ENCODE assay signal across 16 cellular contexts in the genomic region with DNA sequence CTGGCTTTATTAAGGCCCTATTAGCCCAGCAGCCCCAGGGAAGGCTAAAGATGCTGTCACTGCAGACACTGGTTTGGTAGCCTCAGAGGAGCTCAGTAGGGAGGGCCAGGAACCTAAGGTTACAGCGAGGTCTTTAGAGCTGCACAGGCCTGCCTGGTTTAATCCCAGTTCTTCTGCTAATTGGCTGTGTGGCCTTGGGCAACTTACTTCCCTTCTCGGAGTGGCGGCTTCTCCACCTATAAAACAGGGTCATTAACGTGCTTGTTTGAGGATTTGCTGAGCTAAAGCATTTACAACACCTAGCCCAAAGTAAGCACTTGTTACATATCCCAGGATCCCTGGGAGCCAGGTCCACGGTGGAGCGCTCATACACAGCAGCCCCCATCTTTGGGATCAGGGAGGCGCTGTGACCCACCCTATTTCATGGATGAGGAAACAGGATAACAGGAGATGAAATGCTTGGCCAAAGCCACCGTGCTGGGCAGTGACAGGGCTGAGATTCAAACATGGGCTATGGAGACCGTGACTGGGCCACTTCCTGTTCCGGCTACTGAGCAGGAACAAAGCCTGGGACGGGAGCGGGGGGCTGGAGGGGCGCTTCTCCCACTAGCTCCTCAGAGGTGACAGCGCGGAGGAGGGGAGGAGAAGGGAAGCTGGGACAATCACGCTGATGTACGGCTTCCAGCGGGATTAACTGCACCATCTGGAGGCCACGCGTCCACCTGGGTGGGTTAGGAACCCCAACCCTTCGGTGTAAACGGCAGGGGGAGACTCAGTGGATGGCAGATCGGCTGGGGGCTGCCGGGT.
DNase-seq lines count a peak whose midpoint lies in the region; ATAC-seq, FAIRE-seq and TF ChIP-seq lines count a peak whose summit lies in the region.
"Had no signal": no experiment of that assay in that cellular context is flagged by ENCODE, and none has a peak within 500 bp of the region (broad histone marks: within the 10 kb centered on the region; RNA-seq: fewer than 3 reads in every experiment).

No MANE protein-coding gene starts in this region.

- H3K36me3 Mint-ChIP-seq in activated T-cell treated with anti-CD3 and anti-CD28 coated beads, Interleukin-2, amount 50 U/mL, for 4 hours (ENCODE audit: insufficient read depth): no peaks in the 10 kb centered on the region
- no peaks in the 10 kb centered on the region for H3K36me3 Mint-ChIP-seq in type B pancreatic cell
- no peaks in the 10 kb centered on the region for H3K36me3 Mint-ChIP-seq in activated CD8-positive, alpha-beta memory T cell treated with anti-CD3 and anti-CD28 coated beads, Interleukin-2, amount 10 ng/mL, durations not matched to agents 7 days and 5 days
- H3K36me3 Mint-ChIP-seq: naive B cell had no signal

- CTCF ChIA-PET in Panc1 (lab: Charles Lee): interaction anchor here (0.5 kb wide), 1 partner anchor 237 kb away, joined by 3 read pairs; no protein-coding TSS in a partner anchor
- CTCF ChIA-PET in HepG2 (lab: Yijun Ruan, JAX; ENCODE audit: low intra/inter-chr PET ratio, low total read pairs): no interaction called here
- CTCF ChIA-PET in activated CD8-positive, alpha-beta memory T cell treated with anti-CD3 and anti-CD28 coated beads, Interleukin-2, amount 10 ng/mL, durations not matched to agents 7 days and 5 days (lab: Charles Lee): no interaction called here

- no peak for DNase-seq in activated T-cell treated with anti-CD3 and anti-CD28 coated beads, Interleukin-2, amount 50 U/mL, for 4 hours
- no peak for DNase-seq in activated T-cell treated with anti-CD3 and anti-CD28 coated beads, Interleukin-2, amount 50 U/mL, for 1 hour
- DNase-seq in Panc1 (ENCODE audit: low read depth, low spot score) (no peak), HepG2 (ENCODE audit: low spot score) (no peak), type B pancreatic cell (ENCODE audit: extremely low spot score, unreplicated experiment) (no peak), NCI-H2196 (lab: John Stamatoyannopoulos, UW; ENCODE audit: unreplicated experiment) (no peak)
- no peak for DNase-seq in activated CD8-positive, alpha-beta memory T cell treated with anti-CD3 and anti-CD28 coated beads, Interleukin-2, amount 10 ng/mL, durations not matched to agents 7 days and 5 days
- DNase-seq: ACHN; DMS 273 treated with DMSO at 0.1 percent for 48 hours; naive B cell; NCI-H2081 treated with DMSO at 0.1 percent for 48 hours; stimulated activated CD4-positive, alpha-beta T cell treated with anti-CD3 and anti-CD28 coated beads, Interleukin-4, amount 100 ng/mL, for 1 hour; T1000 had no signal

- TF ChIP-seq CTCF in Panc1 (IDR thresholded peaks at IDR 0.05): no peak
- no peak for TF ChIP-seq CTCF in HepG2 (CRISPR knock-in tag; IDR thresholded peaks at IDR 0.05)
- no peak for TF ChIP-seq CTCF in type B pancreatic cell (conservative IDR thresholded peaks at IDR 0.05)

- H3K4me2 ChIP-seq in HepG2 (ENCODE audit: low read depth, low read length): no peak overlapping the region

- no peak for TF ChIP-seq POLR2A in HepG2 (IDR thresholded peaks at IDR 0.05; ENCODE audit: insufficient read depth in 1 of 2, low read depth in 2 of 2, low read length in 2 of 2)

- H4K20me1 ChIP-seq in HepG2 (ENCODE audit: insufficient read depth, low read length): no peaks in the 10 kb centered on the region

- peaks cover 4% of the 10 kb centered on the region for H3K4me1 Mint-ChIP-seq in activated T-cell treated with anti-CD3 and anti-CD28 coated beads, Interleukin-2, amount 50 U/mL, for 4 hours (ENCODE audit: low read depth)
- peaks cover 32% of the 10 kb centered on the region for H3K4me1 Mint-ChIP-seq in type B pancreatic cell (ENCODE audit: unreplicated experiment)
- H3K4me1 Mint-ChIP-seq in activated CD8-positive, alpha-beta memory T cell treated with anti-CD3 and anti-CD28 coated beads, Interleukin-2, amount 10 ng/mL, durations not matched to agents 7 days and 5 days: peaks cover 4% of the 10 kb centered on the region

- no peaks in the 10 kb centered on the region for H3K79me2 ChIP-seq in HepG2 (ENCODE audit: insufficient read depth, low read length)

- no peak for TF ChIP-seq RAD21 in HepG2 (CRISPR knock-in tag; IDR thresholded peaks at IDR 0.05)

- H3K4me3 ChIP-seq in Panc1 (ENCODE audit: low read depth in 2 of 2, low read length in 2 of 2) (no peak overlapping the region), HepG2 (replicated peaks in 1 of 3; ENCODE audit: insufficient read depth in 1 of 3, low read depth in 2 of 3, low read length in 3 of 3) (no peak overlapping the region)
- H3K4me3 ChIP-seq: right lobe of liver had no signal

- POLR2A ChIA-PET in Panc1 (lab: Charles Lee) (no interaction called here), HepG2 (lab: Yijun Ruan, JAX) (no interaction called here)

- intact Hi-C loops in Panc1 (cut with micrococcal nuclease; ENCODE audit: unreplicated experiment) (no loop called here), HepG2 (cut with micrococcal nuclease; ENCODE audit: unreplicated experiment) (no loop called here)

- no peak for ATAC-seq in activated T-cell treated with anti-CD3 and anti-CD28 coated beads, Interleukin-2, amount 50 U/mL, for 4 hours
- ATAC-seq in Panc1: no peak
- ATAC-seq in HepG2: no peak
- ATAC-seq in HG03139 (IDR thresholded peaks at IDR 0.05; ENCODE audit: unreplicated experiment): no peak
- ATAC-seq in activated CD8-positive, alpha-beta memory T cell treated with anti-CD3 and anti-CD28 coated beads, Interleukin-2, amount 10 ng/mL, durations not matched to agents 7 days and 5 days: no peak
- ATAC-seq: right lobe of liver had no signal

- in situ Hi-C loops in Panc1 (cut with HindIII; ENCODE audit: low pct_unique_long_range_greater_than_20kb, low sequenced_read_pairs) (no loop called here), HepG2 (cut with HindIII; ENCODE audit: extremely low pct_ligation_motif_present, low pct_unique_long_range_greater_than_20kb) (no loop called here)

- BruUV-seq in Panc1 (replicated peaks; lab: Mats Ljungman, UMichigan) (no TSS peak), HepG2 (replicated peaks; lab: Mats Ljungman, UMichigan) (no TSS peak)

- H3K4me3 Mint-ChIP-seq in activated T-cell treated with anti-CD3 and anti-CD28 coated beads, Interleukin-2, amount 50 U/mL, for 4 hours: peak overlapping the region; percentile 32
- H3K4me3 Mint-ChIP-seq in type B pancreatic cell: peak overlapping the region; percentile 53
- no peak overlapping the region for H3K4me3 Mint-ChIP-seq in activated CD8-positive, alpha-beta memory T cell treated with anti-CD3 and anti-CD28 coated beads, Interleukin-2, amount 10 ng/mL, durations not matched to agents 7 days and 5 days

- no peaks in the 10 kb centered on the region for H3K9me3 Mint-ChIP-seq in activated T-cell treated with anti-CD3 and anti-CD28 coated beads, Interleukin-2, amount 50 U/mL, for 4 hours
- no peaks in the 10 kb centered on the region for H3K9me3 Mint-ChIP-seq in type B pancreatic cell
- H3K9me3 Mint-ChIP-seq in activated CD8-positive, alpha-beta memory T cell treated with anti-CD3 and anti-CD28 coated beads, Interleukin-2, amount 10 ng/mL, durations not matched to agents 7 days and 5 days (ENCODE audit: low read depth): no peaks in the 10 kb centered on the region
- H3K9me3 Mint-ChIP-seq: naive B cell had no signal

- H3K4me1 ChIP-seq in Panc1 (ENCODE audit: control insufficient read depth, insufficient read depth, low read length) (peaks cover 22% of the 10 kb centered on the region), HepG2 (ENCODE audit: insufficient read depth, low read length) (peaks cover 84% of the 10 kb centered on the region)

- H3K27ac ChIP-seq in Panc1 (ENCODE audit: low read length): peak overlapping the region; percentile 54
- H3K27ac ChIP-seq in HepG2 (ENCODE audit: extremely low read length, insufficient read depth, low read length): peak overlapping the region; percentile 100
- H3K27ac ChIP-seq: right lobe of liver had no signal

- peaks cover 36% of the 10 kb centered on the region for H3K27me3 Mint-ChIP-seq in activated T-cell treated with anti-CD3 and anti-CD28 coated beads, Interleukin-2, amount 50 U/mL, for 4 hours (ENCODE audit: low read depth)
- H3K27me3 Mint-ChIP-seq in type B pancreatic cell: no peaks in the 10 kb centered on the region
- peaks cover 18% of the 10 kb centered on the region for H3K27me3 Mint-ChIP-seq in activated CD8-positive, alpha-beta memory T cell treated with anti-CD3 and anti-CD28 coated beads, Interleukin-2, amount 10 ng/mL, durations not matched to agents 7 days and 5 days

- FAIRE-seq in HepG2 (lab: Jason Lieb, UNC): no peak
- FAIRE-seq: keratinocyte had no signal

- H3K36me3 ChIP-seq in Panc1 (ENCODE audit: control insufficient read depth, insufficient read depth, low read length): no peaks in the 10 kb centered on the region
- H3K36me3 ChIP-seq in HepG2 (replicated peaks in 1 of 2; ENCODE audit: control insufficient read depth in 1 of 2, insufficient read depth in 2 of 2, low read length in 2 of 2): no peaks in the 10 kb centered on the region
- H3K36me3 ChIP-seq: right lobe of liver had no signal

- 98% methylated on average over 20 of the region's 24 CpGs for WGBS in HepG2 (ENCODE audit: low lambda C conversion rate)

- H3K9ac ChIP-seq in HepG2 (ENCODE audit: insufficient read depth, low read depth, low read length): no peak overlapping the region

- H3K27ac Mint-ChIP-seq in type B pancreatic cell: peak overlapping the region; percentile 87
- H3K27ac Mint-ChIP-seq in activated CD8-positive, alpha-beta memory T cell treated with anti-CD3 and anti-CD28 coated beads, Interleukin-2, amount 10 ng/mL, durations not matched to agents 7 days and 5 days: no peak overlapping the region

- no peak overlapping the region for H2AFZ ChIP-seq in HepG2 (ENCODE audit: low read length)

- TF ChIP-seq EP300 in HepG2 (IDR thresholded peaks at IDR 0.05; ENCODE audit: low read depth in 2 of 2, low read length in 2 of 2) (no peak), HepG2 (CRISPR knock-in tag; IDR thresholded peaks at IDR 0.05; ENCODE audit: borderline replicate concordance) (no peak)

- H3K27me3 ChIP-seq in Panc1 (ENCODE audit: control insufficient read depth, insufficient read depth, low read length) (no peaks in the 10 kb centered on the region), HepG2 (ENCODE audit: control insufficient read depth in 1 of 2, insufficient read depth in 2 of 2, low read length in 2 of 2) (no peaks in the 10 kb centered on the region)
- H3K27me3 ChIP-seq: right lobe of liver had no signal

- H3K9me3 ChIP-seq in Panc1 (ENCODE audit: control insufficient read depth, insufficient read depth, low read depth, low read length) (no peaks in the 10 kb centered on the region), HepG2 (ENCODE audit: low read length) (no peaks in the 10 kb centered on the region)
- H3K9me3 ChIP-seq: right lobe of liver had no signal

TF ChIP-seq in HepG2, 621 proteins besides CTCF, POLR2A, EP300 and RAD21 (continues in another document):
- TF ChIP-seq PHF5A (CRISPR knock-in tag; IDR thresholded peaks at IDR 0.05; ENCODE audit: low read depth, unreplicated experiment) (no peak), TBX2 (CRISPR knock-in tag; IDR thresholded peaks at IDR 0.05; ENCODE audit: borderline replicate concordance) (no peak), PAWR (CRISPR knock-in tag; IDR thresholded peaks at IDR 0.05; ENCODE audit: borderline replicate concordance) (no peak), ZFP62 (CRISPR knock-in tag; IDR thresholded peaks at IDR 0.05) (no peak), ZNF850 (CRISPR knock-in tag; conservative IDR thresholded peaks at IDR 0.05) (no peak), FOXA3 (CRISPR knock-in tag; IDR thresholded peaks at IDR 0.05) (no peak)
